14 cellular contexts compared by ENCODE assay signal in the genomic region with DNA sequence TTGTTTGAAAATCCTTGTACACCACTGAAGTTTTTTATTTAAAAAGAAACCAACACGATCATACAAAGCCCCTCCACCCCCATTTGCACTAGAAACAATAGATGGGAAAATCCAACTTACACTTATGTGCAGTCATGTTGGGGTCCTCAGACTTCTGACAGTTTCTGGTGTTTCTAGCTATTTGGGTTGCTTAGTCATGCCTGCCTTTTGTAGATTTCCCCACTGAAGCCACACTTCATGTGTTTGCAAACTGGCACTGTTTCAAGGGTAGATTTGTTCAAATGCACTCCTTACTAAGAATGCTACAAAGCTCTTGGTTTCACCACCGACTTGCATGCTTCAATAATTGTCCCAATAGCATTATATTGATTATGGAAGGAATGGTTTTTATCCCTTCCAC. TPM values are rescaled to one million over a fixed set of nuclear protein-coding genes. Genes with fewer than 3 reads are reported as not detected.
DNase-seq lines count a peak whose midpoint lies in the region; FAIRE-seq and TF ChIP-seq lines count a peak whose summit lies in the region.
"Had no signal": no experiment of that assay in that cellular context is flagged by ENCODE, and none has a peak within 500 bp of the region (broad histone marks: within the 10 kb centered on the region; RNA-seq: fewer than 3 reads in every experiment).

No MANE protein-coding gene starts in this region.

- H2BK20ac ChIP-seq in H1 (ENCODE audit: low read length), result no peak overlapping the region

- H3K18ac ChIP-seq in H1 (ENCODE audit: extremely low read depth, low read length), result no peak overlapping the region

- no peak overlapping the region for H2BK5ac ChIP-seq in H1 (ENCODE audit: low read depth, low read length)

- H4K8ac ChIP-seq in H1 (ENCODE audit: extremely low read depth, insufficient read depth, low read length), result no peak overlapping the region

- no peak overlapping the region for H2AK5ac ChIP-seq in H1 (ENCODE audit: low read depth, low read length)

- H3K23me2 ChIP-seq in H1 (ENCODE audit: low read depth, low read length), result peaks cover 8% of the 10 kb centered on the region; the same call in 1 of the 2 replicates

- no peak overlapping the region for H3K27ac ChIP-seq in H1 (ENCODE audit: low read depth, low read length)
- H3K27ac ChIP-seq in neural cell (ENCODE audit: low read length), result no peak overlapping the region
- H3K27ac ChIP-seq in osteoblast (ENCODE audit: low read depth, low read length), result no peak overlapping the region
- no peak overlapping the region for H3K27ac ChIP-seq in SK-N-SH (ENCODE audit: low read depth in 2 of 2, low read length in 1 of 2)

- H3K23ac ChIP-seq in H1 (ENCODE audit: insufficient read length), result peak overlapping the region; percentile 53

- H3K4me3 ChIP-seq in H1 (ENCODE audit: extremely low read depth in 1 of 4, insufficient read depth in 2 of 4, low read depth in 3 of 4, low read length in 4 of 4), result peak overlapping the region in 1 of 4 experiments; percentile 89; a peak in 2 of 8 replicates
- H3K4me3 ChIP-seq in neural cell (ENCODE audit: low read length), result peak overlapping the region; percentile 82
- H3K4me3 ChIP-seq in osteoblast (ENCODE audit: insufficient read depth, low read length), result no peak overlapping the region
- no peak overlapping the region for H3K4me3 ChIP-seq in SK-N-SH (ENCODE audit: low read depth in 2 of 2, low read length in 1 of 2)

- no peak overlapping the region for H3K56ac ChIP-seq in H1 (replicated peaks; ENCODE audit: insufficient read length, low read depth, low read length)

- H3K27me3 ChIP-seq in H1 (replicated peaks in 1 of 4; ENCODE audit: control insufficient read depth in 3 of 4, extremely low read depth in 1 of 4, insufficient read depth in 3 of 4, low read length in 3 of 4) (peaks cover 0 to 2% (median 0%) of the 10 kb centered on the region in 4 experiments; a peak in 1 of 7 replicates), neural cell (ENCODE audit: insufficient read depth, low read depth, low read length) (no peaks in the 10 kb centered on the region), osteoblast (ENCODE audit: insufficient read depth, low read length) (peaks cover 50% of the 10 kb centered on the region), SK-N-SH (ENCODE audit: insufficient read depth) (no peaks in the 10 kb centered on the region)

- in situ Hi-C loops in G401 (cut with HindIII; ENCODE audit: low sequenced_read_pairs), result no loop called here

- H4K20me1 ChIP-seq in H1 (replicated peaks in 1 of 2; ENCODE audit: control insufficient read depth in 1 of 2, insufficient read depth in 2 of 2, low read length in 2 of 2) (peaks cover 2 to 6% of the 10 kb centered on the region in 2 experiments), neural cell (ENCODE audit: insufficient read depth) (no peaks in the 10 kb centered on the region), osteoblast (ENCODE audit: insufficient read depth, low read length) (peaks cover 7% of the 10 kb centered on the region), SK-N-SH (ENCODE audit: insufficient read depth) (no peaks in the 10 kb centered on the region)

- peaks cover 0 to 3% (median 0%) of the 10 kb centered on the region in 4 experiments; a peak in 2 of 7 replicates for H3K4me1 ChIP-seq in H1 (replicated peaks in 1 of 4; ENCODE audit: control insufficient read depth in 3 of 4, insufficient read depth in 4 of 4, low read length in 3 of 4)
- H3K4me1 ChIP-seq in osteoblast (ENCODE audit: insufficient read depth, low read length), result peaks cover 2% of the 10 kb centered on the region
- peaks cover 11 to 13% of the 10 kb centered on the region in 2 experiments; a peak in 3 of 4 replicates for H3K4me1 ChIP-seq in SK-N-SH (ENCODE audit: control insufficient read depth in 1 of 2, insufficient read depth in 2 of 2, low read depth in 1 of 2, low read length in 1 of 2)

- TF ChIP-seq EP300 in H1 (IDR thresholded peaks at IDR 0.05; ENCODE audit: borderline replicate concordance in 1 of 2, low read depth in 2 of 2, low read length in 2 of 2), result no peak
- TF ChIP-seq EP300 in neural cell (conservative IDR thresholded peaks at IDR 0.05; ENCODE audit: poor library complexity, severe bottlenecking), result no peak
- TF ChIP-seq EP300 in SK-N-SH (IDR thresholded peaks at IDR 0.05; ENCODE audit: borderline replicate concordance in 1 of 2, low read depth in 1 of 2, low read length in 1 of 2), result no peak

- H3K36me3 ChIP-seq in H1 (ENCODE audit: control insufficient read depth in 2 of 4, insufficient read depth in 4 of 4, low read length in 3 of 4), result no peaks in the 10 kb centered on the region
- no peaks in the 10 kb centered on the region for H3K36me3 ChIP-seq in neural cell (ENCODE audit: insufficient read depth, low read length)
- no peaks in the 10 kb centered on the region for H3K36me3 ChIP-seq in osteoblast (ENCODE audit: insufficient read depth, low read length)
- H3K36me3 ChIP-seq in SK-N-SH (replicated peaks in 1 of 2; ENCODE audit: control insufficient read depth in 1 of 2, insufficient read depth in 2 of 2, low read length in 1 of 2), result no peaks in the 10 kb centered on the region

- no peaks in the 10 kb centered on the region for H3K79me2 ChIP-seq in H1 (ENCODE audit: control insufficient read depth in 1 of 2, insufficient read depth in 2 of 2, low read length in 2 of 2)
- peaks cover 57% of the 10 kb centered on the region for H3K79me2 ChIP-seq in neural cell (replicated peaks; ENCODE audit: insufficient read depth, low read length)
- H3K79me2 ChIP-seq in osteoblast (ENCODE audit: insufficient read depth, low read length), result no peaks in the 10 kb centered on the region
- no peaks in the 10 kb centered on the region for H3K79me2 ChIP-seq in SK-N-SH (ENCODE audit: insufficient read depth)

- no peak for TF ChIP-seq RAD21 in H1 (IDR thresholded peaks at IDR 0.05 in 1 of 2, conservative IDR thresholded peaks at IDR 0.05 in 1 of 2; ENCODE audit: low read depth in 2 of 2, low read length in 2 of 2)
- TF ChIP-seq RAD21 in neural cell (conservative IDR thresholded peaks at IDR 0.05), result no peak
- no peak for TF ChIP-seq RAD21 in SK-N-SH (IDR thresholded peaks at IDR 0.05; ENCODE audit: low read length)

- DNase-seq in G401 (ENCODE audit: low spot score), result peak; percentile 30
- DNase-seq in M059J (ENCODE audit: low read depth), result peak; percentile 22
- DNase-seq in H1 (ENCODE audit: low read depth in 1 of 2, low spot score in 2 of 2), result no peak
- DNase-seq in osteoblast (ENCODE audit: insufficient read length, low spot score, missing footprints), result no peak
- no peak for DNase-seq in SK-N-SH
- DNase-seq in NCI-H2107 treated with DMSO at 0.1 percent for 48 hours (lab: John Stamatoyannopoulos, UW; ENCODE audit: unreplicated experiment), result no peak
- DNase-seq in NCI-H128 (lab: John Stamatoyannopoulos, UW; ENCODE audit: unreplicated experiment), result no peak
- DNase-seq: amygdala; CD4-positive, CD25-positive, alpha-beta regulatory T cell; HCEC 1CT; naive B cell; NCI-H2107; stimulated activated CD4-positive, alpha-beta T cell treated with anti-CD3 and anti-CD28 coated beads, Interleukin-15, amount 100 ng/mL, for 24 hours had no signal

- H3K4ac ChIP-seq in H1 (replicated peaks; ENCODE audit: insufficient read length, low read depth, low read length), result no peak overlapping the region

- H3K9me3 ChIP-seq in H1 (ENCODE audit: insufficient read depth in 2 of 2, low read depth in 1 of 2, low read length in 1 of 2) (no peaks in the 10 kb centered on the region), neural cell (ENCODE audit: low read length) (no peaks in the 10 kb centered on the region), osteoblast (ENCODE audit: low read depth, low read length) (no peaks in the 10 kb centered on the region), SK-N-SH (no peaks in the 10 kb centered on the region)

- TF ChIP-seq CTCF in H1 (IDR thresholded peaks at IDR 0.05; ENCODE audit: control extremely low read depth in 1 of 3, insufficient read depth in 1 of 3, low read depth in 1 of 3, low read length in 3 of 3) (no peak), neural cell (IDR thresholded peaks at IDR 0.05; ENCODE audit: poor library complexity, severe bottlenecking) (no peak), osteoblast (IDR thresholded peaks at IDR 0.05; ENCODE audit: extremely low read depth, low read depth, low read length) (no peak), SK-N-SH (IDR thresholded peaks at IDR 0.05) (no peak)

- H3K9ac ChIP-seq in H1 (replicated peaks in 1 of 4; ENCODE audit: extremely low read depth in 1 of 4, low read depth in 3 of 4, low read length in 3 of 4), result no peak overlapping the region
- peak overlapping the region; percentile 95 for H3K9ac ChIP-seq in neural cell (ENCODE audit: low read length)
- no peak overlapping the region for H3K9ac ChIP-seq in SK-N-SH

- peak overlapping the region; percentile 44 to 72; a peak in 3 of 4 replicates for H3K4me2 ChIP-seq in H1 (ENCODE audit: insufficient read depth in 1 of 2, low read depth in 2 of 2, low read length in 2 of 2)
- H3K4me2 ChIP-seq in neural cell (ENCODE audit: low read length), result peak overlapping the region; percentile 95
- H3K4me2 ChIP-seq in osteoblast (ENCODE audit: insufficient read depth, low read length), result no peak overlapping the region
- no peak overlapping the region for H3K4me2 ChIP-seq in SK-N-SH

- no peak for TF ChIP-seq POLR2A in H1 (IDR thresholded peaks at IDR 0.05; ENCODE audit: control extremely low read depth in 1 of 2, low read depth in 2 of 2, low read length in 2 of 2)

- no peaks in the 10 kb centered on the region for H3F3A ChIP-seq in neural cell (ENCODE audit: insufficient read depth, low read length, poor library complexity, severe bottlenecking)
- no peaks in the 10 kb centered on the region for H3F3A ChIP-seq in SK-N-SH (replicated peaks; ENCODE audit: insufficient read depth)

- CTCF ChIA-PET in H1 (lab: Charles Lee; ENCODE audit: partially characterized antibody) (interaction anchor here (0.8 to 2.7 kb wide), 8 partner anchors 8 to 62 kb away, joined by 3 to 15 read pairs (median 3); no protein-coding TSS in a partner anchor), SK-N-SH (lab: Yijun Ruan, JAX) (interaction anchor here (0.8 to 6.9 kb wide), 7 partner anchors 8 to 237 kb away, joined by 3 to 32 read pairs (median 5); no protein-coding TSS in a partner anchor)

- no peaks in the 10 kb centered on the region for H3K9me2 ChIP-seq in neural cell (ENCODE audit: insufficient read depth, low read length)
- H3K9me2 ChIP-seq in SK-N-SH, result no peaks in the 10 kb centered on the region

- no peak overlapping the region for H4K91ac ChIP-seq in H1 (replicated peaks; ENCODE audit: insufficient read length, low read length)

- H3K79me1 ChIP-seq in H1 (ENCODE audit: low read depth, low read length), result no peaks in the 10 kb centered on the region; the same call in 1 of the 2 replicates

- H2BK12ac ChIP-seq in H1 (ENCODE audit: low read depth, low read length), result no peak overlapping the region

- POLR2A ChIA-PET in H1 (lab: Charles Lee; ENCODE audit: partially characterized antibody), result interaction anchor here (2.5 kb wide), 1 partner anchor 16 kb away, joined by 13 read pairs; no protein-coding TSS in a partner anchor
- POLR2A ChIA-PET in SK-N-SH (lab: Yijun Ruan, JAX), result interaction anchor here (0.9 kb wide), 1 partner anchor 20 kb away, joined by 3 read pairs; no protein-coding TSS in a partner anchor

- H3K14ac ChIP-seq in H1 (ENCODE audit: insufficient read length), result no peak overlapping the region

- H2AFZ ChIP-seq in H1 (ENCODE audit: low read length) (no peak overlapping the region), neural cell (ENCODE audit: low read depth, low read length) (no peak overlapping the region), osteoblast (ENCODE audit: low read length) (no peak overlapping the region), SK-N-SH (ENCODE audit: low read depth) (no peak overlapping the region)

- H2BK120ac ChIP-seq in H1 (replicated peaks; ENCODE audit: low read depth, low read length), result no peak overlapping the region

- WGBS in H1 (ENCODE audit: extremely low coverage in 1 of 2, insufficient coverage in 1 of 2, insufficient read length in 1 of 2, insufficient replicate concordance in 2 of 2, low coverage in 1 of 2, low lambda C conversion rate in 2 of 2, missing lambda C conversion rate in 1 of 2), 2 experiments, result 89% methylated on average over 2 of the region's 2 CpGs; no CpG with 5 or more reads in 1 of the 2 experiments
- 84% methylated on average over 2 of the region's 2 CpGs for WGBS in SK-N-SH (ENCODE audit: low lambda C conversion rate)

- no peak for FAIRE-seq in H1 (lab: Jason Lieb, UNC)

- no peak overlapping the region for H4K5ac ChIP-seq in H1 (ENCODE audit: insufficient read length, low read depth, low read length)

- no peak overlapping the region for H2BK15ac ChIP-seq in H1 (ENCODE audit: low read length)

RNA-seq across cellular contexts. Expression of a gene that starts 1.5 kb away (rescaled TPM):
- 26.0 and 40.8 TPM in 2 replicates for total RNA-seq in G401 (2014; rRNA removed; shearing (Covaris generic))
- 6.4 and 9.8 TPM in 2 replicates for total RNA-seq in M059J (2014; rRNA removed; shearing (Covaris generic))
- 20.0 and 20.3 TPM in 2 replicates for total RNA-seq in H1 (2021; fragmentation: NEBNext Ultra II Directional; extraction: Animal tissue kit (Norgen Biotek cat#: 25700))
- polyA plus RNA-seq in H1 (2011; rRNA removed) (3.8 and 6.0 TPM in 2 replicates), neural cell (22.7 and 25.3 TPM in 2 replicates), SK-N-SH (2012; rRNA removed) (1.4 and 1.6 TPM in 2 replicates)
- 7.5 TPM for polyA plus RNA-seq in H1 (2011; cell fraction: cytosol; rRNA removed)
- polyA plus RNA-seq in H1 (2011; cell fraction: nucleus; rRNA removed), result 1.3 TPM
- 6.5 to 13.4 TPM (median 8.4 TPM) in 4 replicates for polyA plus RNA-seq in H1 (2012, experiment 1 of 2)
- 0.89 TPM for polyA plus RNA-seq in H1 (2012, experiment 2 of 2)
- 11.2 TPM for polyA plus RNA-seq in H1 (2013, experiment 1 of 2)
- polyA plus RNA-seq in H1 (2013, experiment 2 of 2), result 11.5 TPM
- polyA minus RNA-seq in H1 (2011; rRNA and poly(A)+ RNA removed), result 8.0 and 11.0 TPM in 2 replicates
- 8.4 TPM for polyA minus RNA-seq in H1 (2011; cell fraction: cytosol; rRNA and poly(A)+ RNA removed)
- 7.7 TPM for polyA minus RNA-seq in H1 (2011; cell fraction: nucleus; rRNA and poly(A)+ RNA removed)
- polyA minus RNA-seq in neural cell, result 49.9 and 58.6 TPM in 2 replicates
- 2.2 and 2.7 TPM in 2 replicates for total RNA-seq in osteoblast
- 2.5 and 3.3 TPM in 2 replicates for polyA plus RNA-seq in SK-N-SH (2012; cell fraction: cytosol; rRNA removed)
- polyA plus RNA-seq in SK-N-SH (2012; cell fraction: nucleus; rRNA removed), result 0.73 and 1.1 TPM in 2 replicates

Comparison
In these comparisons a context has a peak if more than half of its experiments do, and no peak if none do; other contexts are left out.
1. DNase-seq: peak in G401 (single experiment) and M059J (single experiment); none in H1 (0 of 2), osteoblast (single experiment), SK-N-SH (single experiment), NCI-H2107 treated with DMSO at 0.1 percent for 48 hours (single experiment) and NCI-H128 (single experiment).
2. H3K4me2 ChIP-seq: peak in H1 (2 of 2) and neural cell (single experiment); none in osteoblast (single experiment) and SK-N-SH (single experiment).